Comparison of ENCODE assay signal across 13 cellular contexts in the genomic region with DNA sequence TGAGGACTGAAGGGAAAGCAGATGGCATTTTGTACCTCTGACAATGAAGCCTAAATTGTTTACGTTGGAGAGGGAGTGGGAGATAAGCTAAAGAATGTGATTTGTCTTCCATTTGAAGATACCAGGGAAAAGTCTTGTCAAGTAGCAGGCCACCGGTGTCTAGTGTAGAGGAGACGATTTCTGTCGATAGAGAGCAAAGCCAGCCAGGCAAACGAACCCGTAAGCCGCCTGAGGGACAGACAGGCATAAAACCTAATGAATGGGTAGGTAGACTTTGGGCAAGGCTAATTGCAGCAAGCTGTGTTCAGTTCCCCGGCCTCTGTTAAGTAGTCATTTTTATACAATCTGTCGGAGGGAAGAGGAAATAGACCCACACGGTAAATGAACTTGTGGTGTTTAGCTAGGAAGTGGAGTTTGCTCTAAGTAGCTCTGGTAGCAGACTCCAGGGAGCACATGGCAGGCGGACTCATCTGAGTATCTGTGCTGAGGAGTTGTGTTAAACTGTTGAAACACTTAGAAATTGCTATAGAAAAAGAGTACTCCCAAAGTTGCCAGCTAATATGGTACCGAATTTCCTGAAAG. TPM values are rescaled to one million over a fixed set of nuclear protein-coding genes. Genes with fewer than 3 reads are reported as not detected.
A peak's percentile ranks its signal among the peaks of the same experiment; 100 is the strongest.
DNase-seq lines count a peak whose midpoint lies in the region; ATAC-seq lines count a peak whose summit lies in the region.
"Had no signal": no experiment of that assay in that cellular context is flagged by ENCODE, and none has a peak within 500 bp of the region (broad histone marks: within the 10 kb centered on the region; RNA-seq: fewer than 3 reads in every experiment).

No MANE protein-coding gene starts in this region.

- ATAC-seq in GM18511 (IDR thresholded peaks at IDR 0.05; ENCODE audit: unreplicated experiment): peak; percentile 55
- ATAC-seq in GM21723 (IDR thresholded peaks at IDR 0.05; ENCODE audit: unreplicated experiment): peak; percentile 76
- peak; percentile 31 for ATAC-seq in naive thymus-derived CD4-positive, alpha-beta T cell
- ATAC-seq: right lobe of liver had no signal

- POLR2A ChIA-PET in naive thymus-derived CD4-positive, alpha-beta T cell (lab: Charles Lee): interaction anchor here (0.7 to 1.1 kb wide), 4 partner anchors 9 to 29 kb away, joined by 3 to 5 read pairs (median 4); a partner anchor contains a TSS

- peaks cover 0 to 9% of the 10 kb centered on the region in 2 donors for H3K4me1 ChIP-seq in naive thymus-derived CD4-positive, alpha-beta T cell (ENCODE audit: control insufficient read depth in 2 of 2, insufficient read depth in 2 of 2, low read length in 2 of 2)
- H3K4me1 ChIP-seq: HAP-1, right lobe of liver had no signal

- peak overlapping the region; percentile 39 to 83 (median 80) for H3K27ac Mint-ChIP-seq in naive thymus-derived CD4-positive, alpha-beta T cell
- H3K27ac Mint-ChIP-seq: brain had no signal

- no peaks in the 10 kb centered on the region for H3K27me3 ChIP-seq in naive thymus-derived CD4-positive, alpha-beta T cell (ENCODE audit: control insufficient read depth in 2 of 2, insufficient read depth in 2 of 2, low read length in 2 of 2)
- H3K27me3 ChIP-seq: right lobe of liver had no signal

- no peak overlapping the region for H3K27ac ChIP-seq in naive thymus-derived CD4-positive, alpha-beta T cell (ENCODE audit: low read depth, low read length)
- H3K27ac ChIP-seq: right lobe of liver had no signal

- H3K9me3 Mint-ChIP-seq in naive thymus-derived CD4-positive, alpha-beta T cell: no peaks in the 10 kb centered on the region

- H3K27me3 Mint-ChIP-seq in naive thymus-derived CD4-positive, alpha-beta T cell: no peaks in the 10 kb centered on the region

- H3K4me1 Mint-ChIP-seq in naive thymus-derived CD4-positive, alpha-beta T cell: peaks cover 19 to 73% (median 62%) of the 10 kb centered on the region in 7 donors
- H3K4me1 Mint-ChIP-seq: brain had no signal

- peaks cover 0 to 58% (median 19%) of the 10 kb centered on the region in 3 experiments for H3K36me3 ChIP-seq in naive thymus-derived CD4-positive, alpha-beta T cell (ENCODE audit: control insufficient read depth in 2 of 3, insufficient read depth in 3 of 3, low read length in 3 of 3)
- H3K36me3 ChIP-seq: HAP-1 had no signal

- DNase-seq in Kasumi-1 (lab: John Stamatoyannopoulos, UW) (peak; percentile 33 to 35), superior temporal gyrus (ENCODE audit: extremely low spot score) (no peak), ecto neural progenitor cell (ENCODE audit: low spot score) (no peak), OCI-M2 (lab: John Stamatoyannopoulos, UW; ENCODE audit: unreplicated experiment) (no peak), HCEC 1CT (no peak)
- DNase-seq in naive thymus-derived CD4-positive, alpha-beta T cell: peak in 1 of 9 donors; percentile 16
- DNase-seq: activated CD8-positive, alpha-beta memory T cell treated with anti-CD3 and anti-CD28 coated beads, Interleukin-2, amount 50 U/mL, for 4 hours; NCI-H1930; right lobe of liver had no signal

- H3K4me3 Mint-ChIP-seq in naive thymus-derived CD4-positive, alpha-beta T cell: peak overlapping the region in 4 of 10 donors; percentile 26 to 46 (median 41)
- H3K4me3 Mint-ChIP-seq: brain had no signal

- CTCF ChIA-PET in naive thymus-derived CD4-positive, alpha-beta T cell (lab: Charles Lee): interaction anchor here (1.4 kb wide), 1 partner anchor 13 kb away, joined by 4 read pairs; no protein-coding TSS in a partner anchor

- no peak overlapping the region for H3K4me3 ChIP-seq in naive thymus-derived CD4-positive, alpha-beta T cell (ENCODE audit: low read length)
- H3K4me3 ChIP-seq: HAP-1, right lobe of liver had no signal

- H3K9me3 ChIP-seq in naive thymus-derived CD4-positive, alpha-beta T cell (ENCODE audit: control insufficient read depth in 2 of 3, low read length in 3 of 3): no peaks in the 10 kb centered on the region
- H3K9me3 ChIP-seq: HAP-1, right lobe of liver had no signal

- intact Hi-C loops in naive thymus-derived CD4-positive, alpha-beta T cell (cut with micrococcal nuclease): loop anchor here in 1 of 2 donors (1.0 kb wide), 1 partner anchor 9 kb away; no protein-coding TSS in a partner anchor

- H3K36me3 Mint-ChIP-seq in naive thymus-derived CD4-positive, alpha-beta T cell: peaks cover 10 to 55% (median 48%) of the 10 kb centered on the region in 5 donors

RNA-seq across cellular contexts. Expression of a gene that starts 28.8 kb away (rescaled TPM):
- 100 to 1,000 TPM; 233 to 294 (median 258) TPM for total RNA-seq in naive thymus-derived CD4-positive, alpha-beta T cell
- 10 to 100 TPM; 37.1 to 52.7 TPM for polyA plus RNA-seq in naive thymus-derived CD4-positive, alpha-beta T cell

Comparison
In these comparisons a context has a peak if more than half of its experiments do, and no peak if none do; other contexts are left out.
1. DNase-seq: peak in Kasumi-1 (2 of 2); none in superior temporal gyrus (single experiment), ecto neural progenitor cell (single experiment), OCI-M2 (single experiment) and HCEC 1CT (single experiment).
2. Peak in every context shown above with its lines, with median percentiles within 50 percentile points of each other: ATAC-seq.